ENCODE assay signal across 1 cellular context in the genomic region with DNA sequence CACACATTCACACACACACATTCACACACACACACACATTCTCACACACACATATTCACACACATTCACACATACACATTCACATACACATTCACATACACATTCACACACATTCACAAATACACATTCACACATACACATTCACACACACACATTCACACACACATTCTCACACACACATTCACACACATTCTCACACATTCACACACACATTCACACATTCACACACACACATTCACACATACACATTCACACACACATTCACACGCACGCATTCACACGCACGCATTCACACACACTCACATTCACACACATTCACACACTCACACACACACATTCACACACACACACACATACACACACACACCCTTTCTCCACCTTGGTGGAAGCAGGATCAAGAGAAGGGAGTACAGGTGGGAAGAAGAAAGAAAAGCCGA.
TF ChIP-seq lines count a peak whose summit lies in the region.

No MANE protein-coding gene starts in this region.

TF ChIP-seq in WTC11, 78 proteins besides CTCF, POLR2A, EP300 and RAD21 (continued from another document):
- TF ChIP-seq NR1H2 (CRISPR knock-in tag; IDR thresholded peaks at IDR 0.05) (no peak), NFE2L1 (CRISPR knock-in tag; IDR thresholded peaks at IDR 0.05) (no peak)
